Comparison of ENCODE assay signal across 1 cellular context in genomic region chr1:8426996-8427395, GRCh38.
TF ChIP-seq lines count a peak whose summit lies in the region.

No MANE protein-coding gene starts in this region.

TF ChIP-seq in SK-N-SH, 30 proteins besides CTCF, POLR2A, EP300 and RAD21 (continued from another document):
- TF ChIP-seq IRF3 (IDR thresholded peaks at IDR 0.05; ENCODE audit: low read depth, low read length), result no peak
- no peak for TF ChIP-seq NRF1 (IDR thresholded peaks at IDR 0.05; ENCODE audit: low read depth, low read length)
- TF ChIP-seq GABPA (IDR thresholded peaks at IDR 0.05; ENCODE audit: low read depth), result no peak
